10 cellular contexts compared by ENCODE assay signal in genomic region chr20:34300809-34301586, GRCh38. TPM values are rescaled to one million over a fixed set of nuclear protein-coding genes. Genes with fewer than 3 reads are reported as not detected.
DNase-seq lines count a peak whose midpoint lies in the region; ATAC-seq, FAIRE-seq and TF ChIP-seq lines count a peak whose summit lies in the region.
"Had no signal": no experiment of that assay in that cellular context is flagged by ENCODE, and none has a peak within 500 bp of the region (broad histone marks: within the 10 kb centered on the region; RNA-seq: fewer than 3 reads in every experiment).

No MANE protein-coding gene starts in this region.

- H3K4me2 ChIP-seq in HepG2 (ENCODE audit: low read depth, low read length) = peak overlapping the region; percentile 85

- no peaks in the 10 kb centered on the region for H3K4me1 Mint-ChIP-seq in Calu3 (ENCODE audit: low read depth, unreplicated experiment)
- peaks cover 28% of the 10 kb centered on the region for H3K4me1 Mint-ChIP-seq in activated CD4-positive, alpha-beta memory T cell treated with anti-CD3 and anti-CD28 coated beads, Interleukin-2, amount 10 ng/mL, durations not matched to agents 7 days and 5 days

- no peak overlapping the region for H3K9ac ChIP-seq in HUES64 (ENCODE audit: low read depth, low read length)
- peak overlapping the region; percentile 94 for H3K9ac ChIP-seq in HepG2 (ENCODE audit: insufficient read depth, low read depth, low read length)

- H3K9me3 Mint-ChIP-seq in Calu3 (ENCODE audit: low read depth, unreplicated experiment) = no peaks in the 10 kb centered on the region
- H3K9me3 Mint-ChIP-seq in activated CD4-positive, alpha-beta memory T cell treated with anti-CD3 and anti-CD28 coated beads, Interleukin-2, amount 10 ng/mL, durations not matched to agents 7 days and 5 days = no peaks in the 10 kb centered on the region

- H4K20me1 ChIP-seq in HepG2 (ENCODE audit: insufficient read depth, low read length) = peaks cover 37% of the 10 kb centered on the region

- H3K27me3 Mint-ChIP-seq in Calu3 (ENCODE audit: unreplicated experiment) = no peaks in the 10 kb centered on the region
- no peaks in the 10 kb centered on the region for H3K27me3 Mint-ChIP-seq in activated CD4-positive, alpha-beta memory T cell treated with anti-CD3 and anti-CD28 coated beads, Interleukin-2, amount 10 ng/mL, durations not matched to agents 7 days and 5 days

- no TSS peak for BruUV-seq in Calu3 (replicated peaks; lab: Mats Ljungman, UMichigan)
- BruUV-seq in HepG2 (replicated peaks; lab: Mats Ljungman, UMichigan) = no TSS peak

- in situ Hi-C loops in HepG2 (cut with HindIII; ENCODE audit: extremely low pct_ligation_motif_present, low pct_unique_long_range_greater_than_20kb) = loop anchor here (10.0 kb wide), 1 partner anchor 404 kb away; the partner anchor contains the start of gene TP53INP2

- H3K27ac ChIP-seq in HUES64 (ENCODE audit: low read depth, low read length) (no peak overlapping the region; the same call in 1 of the 2 replicates), HepG2 (ENCODE audit: extremely low read length, insufficient read depth, low read length) (peak overlapping the region; percentile 83), upper lobe of left lung (no peak overlapping the region)
- H3K27ac ChIP-seq: body of pancreas had no signal

- CTCF ChIA-PET in Calu3 (lab: Charles Lee) (interaction anchor here (0.8 to 2.6 kb wide), 3 partner anchors 12 to 1019 kb away, joined by 3 to 10 read pairs (median 5); no protein-coding TSS in a partner anchor), HepG2 (lab: Yijun Ruan, JAX; ENCODE audit: low intra/inter-chr PET ratio, low total read pairs) (interaction anchor here (0.6 to 3.2 kb wide), 2 partner anchors 10 to 43 kb away, joined by 3 to 19 read pairs; no protein-coding TSS in a partner anchor)
- CTCF ChIA-PET in activated CD4-positive, alpha-beta memory T cell treated with anti-CD3 and anti-CD28 coated beads, Interleukin-2, amount 10 ng/mL, durations not matched to agents 7 days and 5 days (lab: Charles Lee) = interaction anchor here (2.6 to 5.9 kb wide), 2 partner anchors 12 to 215 kb away, joined by 15 to 40 read pairs; partner anchors contain the start of gene DYNLRB1

- H3K36me3 ChIP-seq in HUES64 (ENCODE audit: insufficient read depth, low read length) = peaks cover 29% of the 10 kb centered on the region
- H3K36me3 ChIP-seq in HepG2 (replicated peaks in 1 of 2; ENCODE audit: control insufficient read depth in 1 of 2, insufficient read depth in 2 of 2, low read length in 2 of 2) = peaks cover 3 to 13% of the 10 kb centered on the region in 2 experiments; a peak in 4 of 5 replicates
- no peaks in the 10 kb centered on the region for H3K36me3 ChIP-seq in upper lobe of left lung

- intact Hi-C loops in Calu3 (cut with micrococcal nuclease; ENCODE audit: unreplicated experiment) = no loop called here
- intact Hi-C loops in HepG2 (cut with micrococcal nuclease; ENCODE audit: unreplicated experiment) = no loop called here

- H3K4me3 ChIP-seq in HUES64 (ENCODE audit: low read length) (peak overlapping the region; percentile 93), HepG2 (replicated peaks in 1 of 3; ENCODE audit: insufficient read depth in 1 of 3, low read depth in 2 of 3, low read length in 3 of 3) (peak overlapping the region; percentile 80 to 92 (median 90)), upper lobe of left lung (no peak overlapping the region)

- WGBS in HUES64 = 86% methylated on average over 7 of the region's 7 CpGs
- WGBS in HepG2 (ENCODE audit: low lambda C conversion rate) = 24% methylated on average over 7 of the region's 7 CpGs
- WGBS in upper lobe of left lung, 2 donors = 63 to 64% methylated on average over 7 of the region's 7 CpGs

- peaks cover 13% of the 10 kb centered on the region for H3K4me1 ChIP-seq in HUES64 (ENCODE audit: insufficient read depth, low read length)
- H3K4me1 ChIP-seq in HepG2 (ENCODE audit: insufficient read depth, low read length) = peaks cover 77% of the 10 kb centered on the region
- H3K4me1 ChIP-seq in upper lobe of left lung = peaks cover 17 to 31% (median 26%) of the 10 kb centered on the region in 4 donors

- no peak for TF ChIP-seq CTCF in Calu3 (IDR thresholded peaks at IDR 0.05; ENCODE audit: unreplicated experiment)
- no peak for TF ChIP-seq CTCF in HepG2 (CRISPR knock-in tag; IDR thresholded peaks at IDR 0.05)
- no peak for TF ChIP-seq CTCF in upper lobe of left lung (IDR thresholded peaks at IDR 0.05)

- ATAC-seq in HepG2 (peak; percentile 8), upper lobe of left lung (ENCODE audit: low FRiP score in 2 of 2) (no peak), HG02623 (IDR thresholded peaks at IDR 0.05; ENCODE audit: unreplicated experiment) (no peak), GM21737 (IDR thresholded peaks at IDR 0.05; ENCODE audit: unreplicated experiment) (no peak)
- ATAC-seq: body of pancreas had no signal

- no peak overlapping the region for H3K27ac Mint-ChIP-seq in Calu3 (ENCODE audit: unreplicated experiment)
- H3K27ac Mint-ChIP-seq in activated CD4-positive, alpha-beta memory T cell treated with anti-CD3 and anti-CD28 coated beads, Interleukin-2, amount 10 ng/mL, durations not matched to agents 7 days and 5 days = peak overlapping the region; percentile 36

- H3K79me2 ChIP-seq in HepG2 (ENCODE audit: insufficient read depth, low read length) = peaks cover 55% of the 10 kb centered on the region

- H3K27me3 ChIP-seq in HUES64 (ENCODE audit: insufficient read depth, low read length) (no peaks in the 10 kb centered on the region), HepG2 (ENCODE audit: control insufficient read depth in 1 of 2, insufficient read depth in 2 of 2, low read length in 2 of 2) (no peaks in the 10 kb centered on the region; a peak in 1 of 5 replicates), upper lobe of left lung (no peaks in the 10 kb centered on the region)
- H3K27me3 ChIP-seq: body of pancreas had no signal

- H3K4me3 Mint-ChIP-seq in Calu3 (ENCODE audit: low read depth, unreplicated experiment) = peak overlapping the region; percentile 91
- peak overlapping the region; percentile 91 for H3K4me3 Mint-ChIP-seq in activated CD4-positive, alpha-beta memory T cell treated with anti-CD3 and anti-CD28 coated beads, Interleukin-2, amount 10 ng/mL, durations not matched to agents 7 days and 5 days

- peak; percentile 61 for FAIRE-seq in HepG2 (lab: Jason Lieb, UNC)

- no peak for TF ChIP-seq RAD21 in HepG2 (CRISPR knock-in tag; IDR thresholded peaks at IDR 0.05)

- H3K9me3 ChIP-seq in HUES64 (ENCODE audit: insufficient read depth, low read depth, low read length) (no peaks in the 10 kb centered on the region), HepG2 (ENCODE audit: low read length) (no peaks in the 10 kb centered on the region), upper lobe of left lung (no peaks in the 10 kb centered on the region)
- H3K9me3 ChIP-seq: body of pancreas had no signal

- H3K36me3 Mint-ChIP-seq in Calu3 (ENCODE audit: insufficient read depth, unreplicated experiment) = peaks cover 22% of the 10 kb centered on the region
- no peaks in the 10 kb centered on the region for H3K36me3 Mint-ChIP-seq in activated CD4-positive, alpha-beta memory T cell treated with anti-CD3 and anti-CD28 coated beads, Interleukin-2, amount 10 ng/mL, durations not matched to agents 7 days and 5 days (ENCODE audit: low read depth)

- TF ChIP-seq POLR2A in HepG2 (IDR thresholded peaks at IDR 0.05; ENCODE audit: insufficient read depth in 1 of 2, low read depth in 2 of 2, low read length in 2 of 2) = peak; percentile 38 to 47; a peak in 3 of 4 replicates
- TF ChIP-seq POLR2A in upper lobe of left lung (IDR thresholded peaks at IDR 0.05) = no peak

- POLR2A ChIA-PET in activated CD4-positive, alpha-beta memory T cell treated with anti-CD3 and anti-CD28 coated beads, Interleukin-2, amount 10 ng/mL, durations not matched to agents 7 days and 5 days (lab: Charles Lee) = interaction anchor here (1.2 to 3.4 kb wide), 3 partner anchors 33 to 215 kb away, joined by 3 to 30 read pairs (median 4); partner anchors contain the start of genes DYNLRB1 and EIF2S2
- POLR2A ChIA-PET in HepG2 (lab: Yijun Ruan, JAX) = interaction anchor here (0.8 to 6.5 kb wide), 14 partner anchors 10 to 376 kb away, joined by 3 to 144 read pairs (median 5); partner anchors contain the start of genes DYNLRB1, EIF2S2, ITCH and PIGU

- DNase-seq in Calu3 (peak; percentile 16), HepG2 (ENCODE audit: low spot score) (peak; percentile 90), upper lobe of left lung (no peak)
- DNase-seq in activated CD4-positive, alpha-beta memory T cell treated with anti-CD3 and anti-CD28 coated beads, Interleukin-2, amount 10 ng/mL, durations not matched to agents 7 days and 5 days = no peak
- no peak for DNase-seq in stimulated activated CD8-positive, alpha-beta memory T cell treated with anti-CD3 and anti-CD28 coated beads, Interleukin-4, amount 100 ng/mL, for 48 hours

- no peak overlapping the region for H2AFZ ChIP-seq in HepG2 (ENCODE audit: low read length)

- peak in 1 of 2 experiments; percentile 65; a peak in 1 of 4 replicates for TF ChIP-seq EP300 in HepG2 (IDR thresholded peaks at IDR 0.05; ENCODE audit: low read depth in 2 of 2, low read length in 2 of 2)
- peak; percentile 34; the same call in 1 of the 2 replicates for TF ChIP-seq EP300 in HepG2 (CRISPR knock-in tag; IDR thresholded peaks at IDR 0.05; ENCODE audit: borderline replicate concordance)
- TF ChIP-seq EP300 in upper lobe of left lung (IDR thresholded peaks at IDR 0.05) = no peak

RNA-seq across cellular contexts. Expression of gene AHCY, which starts 2.2 kb away (rescaled TPM):
- total RNA-seq in Calu3 (2022) = 169 and 179 TPM in 2 replicates
- polyA plus RNA-seq in HUES64 (2013, experiment 1 of 2) = 246 TPM
- 252 TPM for polyA plus RNA-seq in HUES64 (2013, experiment 2 of 2)
- 10 to 100 TPM; 50.5 to 53.0 TPM for total RNA-seq in activated CD4-positive, alpha-beta memory T cell treated with anti-CD3 and anti-CD28 coated beads, Interleukin-2, amount 10 ng/mL, durations not matched to agents 7 days and 5 days
- total RNA-seq in HepG2 (2016; rRNA removed; fragmentation: Illumina TruSeq; extraction: Trizol) = 407 and 447 TPM in 2 replicates
- 184 and 192 TPM in 2 replicates for total RNA-seq in HepG2 (2016; cell fraction: cytosol; rRNA removed; fragmentation: Illumina TruSeq; extraction: Trizol; ENCODE audit: low read depth)
- total RNA-seq in HepG2 (2016; cell fraction: insoluble cytoplasmic fraction; rRNA removed; fragmentation: Illumina TruSeq; extraction: Trizol) = 393 and 407 TPM in 2 replicates
- total RNA-seq in HepG2 (2016; cell fraction: membrane; rRNA removed; fragmentation: Illumina TruSeq; extraction: Trizol) = 419 and 431 TPM in 2 replicates
- total RNA-seq in HepG2 (2016; cell fraction: nucleus; rRNA removed; fragmentation: Illumina TruSeq; extraction: Trizol) = 242 and 265 TPM in 2 replicates
- 419 and 492 TPM in 2 replicates for polyA plus RNA-seq in HepG2 (2011; rRNA removed)
- 522 and 613 TPM in 2 replicates for polyA plus RNA-seq in HepG2 (2011; cell fraction: cytosol; rRNA removed)
- polyA plus RNA-seq in HepG2 (2011; cell fraction: nucleus; rRNA removed) = 339 and 378 TPM in 2 replicates
- 339 and 364 TPM in 2 replicates for polyA plus RNA-seq in HepG2 (2012)
- polyA plus RNA-seq in HepG2 (2016; cell fraction: cytosol; fragmentation: Illumina TruSeq; extraction: Trizol; ENCODE audit: low read depth) = 232 and 234 TPM in 2 replicates
- 393 and 446 TPM in 2 replicates for polyA plus RNA-seq in HepG2 (2016; cell fraction: insoluble cytoplasmic fraction; fragmentation: Illumina TruSeq; extraction: Trizol; ENCODE audit: low read depth)
- polyA plus RNA-seq in HepG2 (2016; cell fraction: membrane; fragmentation: Illumina TruSeq; extraction: Trizol; ENCODE audit: low read depth) = 384 and 399 TPM in 2 replicates
- 372 and 382 TPM in 2 replicates for polyA plus RNA-seq in HepG2 (2016; cell fraction: nucleus; fragmentation: Illumina TruSeq; extraction: Trizol; ENCODE audit: insufficient read depth, low read depth)
- 730 and 1,221 TPM in 2 replicates for polyA minus RNA-seq in HepG2 (2011; rRNA and poly(A)+ RNA removed; ENCODE audit: low replicate concordance)
- 306 and 309 TPM in 2 replicates for polyA minus RNA-seq in HepG2 (2011; cell fraction: cytosol; rRNA and poly(A)+ RNA removed)
- polyA minus RNA-seq in HepG2 (2011; cell fraction: nucleus; rRNA and poly(A)+ RNA removed) = 166 and 188 TPM in 2 replicates
- total RNA-seq in upper lobe of left lung = 10 to 100 TPM; 41.9 to 76.8 (median 58.6) TPM

RNA-seq across cellular contexts. Expression of gene ASIP, which starts 59.8 kb away (rescaled TPM):
- total RNA-seq in Calu3 (2022) (not detected in 2 replicates), HepG2 (2016; rRNA removed; fragmentation: Illumina TruSeq; extraction: Trizol) (not detected in 2 replicates), upper lobe of left lung (under 1 TPM in 2 of 6 donors, not detected in 4; 0.47 to 0.54 TPM)
- polyA plus RNA-seq in HUES64 (2013, experiment 1 of 2) = not detected
- not detected for polyA plus RNA-seq in HUES64 (2013, experiment 2 of 2)
- not detected for total RNA-seq in activated CD4-positive, alpha-beta memory T cell treated with anti-CD3 and anti-CD28 coated beads, Interleukin-2, amount 10 ng/mL, durations not matched to agents 7 days and 5 days
- total RNA-seq in HepG2 (2016; cell fraction: cytosol; rRNA removed; fragmentation: Illumina TruSeq; extraction: Trizol; ENCODE audit: low read depth) = not detected in 2 replicates
- not detected in 2 replicates for total RNA-seq in HepG2 (2016; cell fraction: insoluble cytoplasmic fraction; rRNA removed; fragmentation: Illumina TruSeq; extraction: Trizol)
- not detected in 2 replicates for total RNA-seq in HepG2 (2016; cell fraction: membrane; rRNA removed; fragmentation: Illumina TruSeq; extraction: Trizol)
- not detected in 2 replicates for total RNA-seq in HepG2 (2016; cell fraction: nucleus; rRNA removed; fragmentation: Illumina TruSeq; extraction: Trizol)
- polyA plus RNA-seq in HepG2 (2011; rRNA removed) = not detected in 2 replicates
- not detected in 2 replicates for polyA plus RNA-seq in HepG2 (2011; cell fraction: cytosol; rRNA removed)
- not detected in 2 replicates for polyA plus RNA-seq in HepG2 (2011; cell fraction: nucleus; rRNA removed)
- polyA plus RNA-seq in HepG2 (2012) = not detected in 2 replicates
- not detected in 2 replicates for polyA plus RNA-seq in HepG2 (2016; cell fraction: cytosol; fragmentation: Illumina TruSeq; extraction: Trizol; ENCODE audit: low read depth)
- polyA plus RNA-seq in HepG2 (2016; cell fraction: insoluble cytoplasmic fraction; fragmentation: Illumina TruSeq; extraction: Trizol; ENCODE audit: low read depth) = not detected in 2 replicates
- polyA plus RNA-seq in HepG2 (2016; cell fraction: membrane; fragmentation: Illumina TruSeq; extraction: Trizol; ENCODE audit: low read depth) = 0.39 TPM in 1 of 2 replicates, not detected in the other
- not detected in 2 replicates for polyA plus RNA-seq in HepG2 (2016; cell fraction: nucleus; fragmentation: Illumina TruSeq; extraction: Trizol; ENCODE audit: insufficient read depth, low read depth)
- polyA minus RNA-seq in HepG2 (2011; rRNA and poly(A)+ RNA removed; ENCODE audit: low replicate concordance) = not detected in 2 replicates
- polyA minus RNA-seq in HepG2 (2011; cell fraction: cytosol; rRNA and poly(A)+ RNA removed) = not detected in 2 replicates
- polyA minus RNA-seq in HepG2 (2011; cell fraction: nucleus; rRNA and poly(A)+ RNA removed) = not detected in 2 replicates
- total RNA-seq: body of pancreas, kidney epithelial cell had no signal

Comparison
In these comparisons a context has a peak if more than half of its experiments do, and no peak if none do; other contexts are left out.
1. DNase-seq: peak in Calu3 (single experiment) and HepG2 (single experiment); none in activated CD4-positive, alpha-beta memory T cell treated with anti-CD3 and anti-CD28 coated beads, Interleukin-2, amount 10 ng/mL, durations not matched to agents 7 days and 5 days (single experiment), upper lobe of left lung (0 of 2) and stimulated activated CD8-positive, alpha-beta memory T cell treated with anti-CD3 and anti-CD28 coated beads, Interleukin-4, amount 100 ng/mL, for 48 hours (single experiment).
2. H3K4me3 ChIP-seq: peak in HUES64 (single experiment) and HepG2 (3 of 3); none in upper lobe of left lung (0 of 4).
3. POLR2A ChIP-seq: peak in HepG2 (2 of 2); none in upper lobe of left lung (0 of 4).